8 cellular contexts compared by ENCODE assay signal in the genomic region with DNA sequence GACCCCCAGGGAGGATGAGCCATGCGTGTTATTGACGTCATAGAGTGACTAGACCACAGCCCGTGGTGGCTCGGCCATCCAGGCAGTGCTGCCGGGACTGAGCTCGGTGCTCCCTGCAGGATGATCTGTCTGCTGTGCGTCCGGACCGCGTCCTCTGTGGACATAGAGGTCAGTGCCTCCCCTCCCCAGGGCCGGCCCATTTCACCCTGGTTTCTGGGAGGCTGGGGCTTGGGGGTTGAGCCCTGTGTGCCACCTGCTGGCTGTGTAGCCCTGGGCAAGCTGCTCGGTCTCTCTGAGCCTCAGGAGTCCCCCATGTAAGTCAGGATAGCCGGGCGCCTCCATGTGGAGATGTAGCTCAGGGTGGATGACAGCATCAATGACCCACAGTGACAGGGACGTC. TPM values are rescaled to one million over a fixed set of nuclear protein-coding genes. Genes with fewer than 3 reads are reported as not detected.
DNase-seq lines count a peak whose midpoint lies in the region; ATAC-seq and TF ChIP-seq lines count a peak whose summit lies in the region.
"Had no signal": no experiment of that assay in that cellular context is flagged by ENCODE, and none has a peak within 500 bp of the region (broad histone marks: within the 10 kb centered on the region; RNA-seq: fewer than 3 reads in every experiment).

No MANE protein-coding gene starts in this region.

- DNase-seq in NCI-H1417 (lab: John Stamatoyannopoulos, UW) (peak in 2 of 3 experiments; percentile 63 to 84), NCI-H1417 treated with DMSO at 0.1 percent for 48 hours (lab: John Stamatoyannopoulos, UW) (no peak), esophagus muscularis mucosa (ENCODE audit: extremely low spot score) (no peak), substantia nigra (lab: John Stamatoyannopoulos, UW) (peak in 15 of 49 donors; percentile 10 to 61 (median 31)), NOMO-1 treated with DMSO at 0.1 percent for 48 hours (lab: John Stamatoyannopoulos, UW; ENCODE audit: unreplicated experiment) (no peak)
- no peak for DNase-seq in activated naive CD4-positive, alpha-beta T cell treated with anti-CD3 and anti-CD28 coated beads, Interleukin-2, amount 50 U/mL, for 72 hours (ENCODE audit: low spot score in 2 of 2)
- DNase-seq: KG1 had no signal

- H3K36me3 ChIP-seq in esophagus muscularis mucosa, result peaks cover 35 to 96% (median 90%) of the 10 kb centered on the region in 4 donors

- intact Hi-C loops in esophagus muscularis mucosa (cut with DNase I), result no loop called here

- H3K9me3 ChIP-seq in esophagus muscularis mucosa, result no peaks in the 10 kb centered on the region

- TF ChIP-seq EP300 in esophagus muscularis mucosa (IDR thresholded peaks at IDR 0.05), result no peak

- 71% methylated on average over 10 of the region's 15 CpGs for WGBS in esophagus muscularis mucosa

- ATAC-seq in activated naive CD4-positive, alpha-beta T cell treated with anti-CD3 and anti-CD28 coated beads, Interleukin-2, amount 50 U/mL, for 72 hours, result no peak

- no peak overlapping the region for H3K27ac Mint-ChIP-seq in activated naive CD4-positive, alpha-beta T cell treated with anti-CD3 and anti-CD28 coated beads, Interleukin-2, amount 50 U/mL, for 72 hours

- H3K4me1 ChIP-seq in esophagus muscularis mucosa, result no peaks in the 10 kb centered on the region

- H3K4me3 ChIP-seq in esophagus muscularis mucosa, result no peak overlapping the region

- TF ChIP-seq CTCF in esophagus muscularis mucosa (IDR thresholded peaks at IDR 0.05), result peak in 2 of 3 experiments; percentile 9 to 19

- no peaks in the 10 kb centered on the region for H3K36me3 Mint-ChIP-seq in activated naive CD4-positive, alpha-beta T cell treated with anti-CD3 and anti-CD28 coated beads, Interleukin-2, amount 50 U/mL, for 72 hours

- no peaks in the 10 kb centered on the region for H3K27me3 ChIP-seq in esophagus muscularis mucosa

- TF ChIP-seq POLR2A in esophagus muscularis mucosa (IDR thresholded peaks at IDR 0.05; ENCODE audit: low read depth), result no peak

- H3K27ac ChIP-seq in esophagus muscularis mucosa (replicated peaks in 1 of 4) (no peak overlapping the region), substantia nigra (ENCODE audit: low read depth, low read length, poor library complexity, severe bottlenecking) (peak overlapping the region; percentile 78)

- H3K9me3 Mint-ChIP-seq in activated naive CD4-positive, alpha-beta T cell treated with anti-CD3 and anti-CD28 coated beads, Interleukin-2, amount 50 U/mL, for 72 hours, result no peaks in the 10 kb centered on the region

RNA-seq across cellular contexts. Expression of a gene that starts 8.3 kb away (rescaled TPM):
- total RNA-seq in esophagus muscularis mucosa, result 10 to 100 TPM; 41.3 to 71.7 (median 52.0) TPM
- 100 to 1,000 TPM in 1 of 2 donors, 10 to 100 TPM in 1; 70.5 to 121 TPM for total RNA-seq in activated naive CD4-positive, alpha-beta T cell treated with anti-CD3 and anti-CD28 coated beads, Interleukin-2, amount 50 U/mL, for 72 hours

RNA-seq across cellular contexts. Expression of a gene that starts 8.4 kb away (rescaled TPM):
- 10 to 100 TPM; 11.8 to 25.2 (median 18.9) TPM for total RNA-seq in esophagus muscularis mucosa
- 10 to 100 TPM; 21.6 to 25.3 TPM for total RNA-seq in activated naive CD4-positive, alpha-beta T cell treated with anti-CD3 and anti-CD28 coated beads, Interleukin-2, amount 50 U/mL, for 72 hours

RNA-seq across cellular contexts. Expression of a gene that starts 29.4 kb away (rescaled TPM):
- total RNA-seq in esophagus muscularis mucosa, result 100 to 1,000 TPM in 2 of 4 donors, 10 to 100 TPM in 2; 45.3 to 130 (median 88.3) TPM
- total RNA-seq in activated naive CD4-positive, alpha-beta T cell treated with anti-CD3 and anti-CD28 coated beads, Interleukin-2, amount 50 U/mL, for 72 hours, result 1 to 10 TPM in 1 of 2 donors, under 1 TPM in 1; 0.82 to 3.7 TPM

RNA-seq across cellular contexts. Expression of a gene that starts 36.5 kb away (rescaled TPM):
- total RNA-seq in esophagus muscularis mucosa, result not detected
- 1 to 10 TPM in 1 of 2 donors, under 1 TPM in 1; 0.61 to 4.6 TPM for total RNA-seq in activated naive CD4-positive, alpha-beta T cell treated with anti-CD3 and anti-CD28 coated beads, Interleukin-2, amount 50 U/mL, for 72 hours
- total RNA-seq: cerebellum had no signal

RNA-seq across cellular contexts. Expression of a gene that starts 46.5 kb away (rescaled TPM):
- 10 to 100 TPM; 23.3 to 46.5 (median 34.9) TPM for total RNA-seq in esophagus muscularis mucosa
- total RNA-seq in activated naive CD4-positive, alpha-beta T cell treated with anti-CD3 and anti-CD28 coated beads, Interleukin-2, amount 50 U/mL, for 72 hours, result 10 to 100 TPM; 72.2 to 87.9 TPM

Comparison
In these comparisons a context has a peak if more than half of its experiments do, and no peak if none do; other contexts are left out.
1. DNase-seq: peak in NCI-H1417 (2 of 3); none in NCI-H1417 treated with DMSO at 0.1 percent for 48 hours (single experiment), esophagus muscularis mucosa (single experiment), activated naive CD4-positive, alpha-beta T cell treated with anti-CD3 and anti-CD28 coated beads, Interleukin-2, amount 50 U/mL, for 72 hours (0 of 2) and NOMO-1 treated with DMSO at 0.1 percent for 48 hours (single experiment).
2. RNA of a gene that starts 29.4 kb away (total RNA-seq): 45.3 to 130 TPM in esophagus muscularis mucosa; 0.82 to 3.7 TPM in activated naive CD4-positive, alpha-beta T cell treated with anti-CD3 and anti-CD28 coated beads, Interleukin-2, amount 50 U/mL, for 72 hours; every median in the first group is over 4 times any median in the second.